9 cellular contexts compared by ENCODE assay signal in genomic region chr2:105235388-105236059, GRCh38. TPM values are rescaled to one million over a fixed set of nuclear protein-coding genes. Genes with fewer than 3 reads are reported as not detected.
DNase-seq lines count a peak whose midpoint lies in the region; ATAC-seq and TF ChIP-seq lines count a peak whose summit lies in the region.
"Had no signal": no experiment of that assay in that cellular context is flagged by ENCODE, and none has a peak within 500 bp of the region (broad histone marks: within the 10 kb centered on the region; RNA-seq: fewer than 3 reads in every experiment).

No MANE protein-coding gene starts in this region.

- no peaks in the 10 kb centered on the region for H3K36me3 ChIP-seq in thoracic aorta

- intact Hi-C loops in activated T-helper 1 cell treated with anti-CD3 and anti-CD28 coated beads, Interleukin-12 subunit alpha, Interleukin-12 subunit beta, Interleukin-2, Interleukin-4 antibody, amounts not matched to agents 30 ng/mL and 10 ng/mL and 1 ng/mL, durations not matched to agents 14 hours and 24 hours and 36 hours (cut with micrococcal nuclease): loop anchor here (1.0 kb wide), 1 partner anchor 121 kb away; no protein-coding TSS in a partner anchor

- H3K27ac ChIP-seq in foreskin keratinocyte (no peak overlapping the region), thoracic aorta (no peak overlapping the region)

- DNase-seq in COR-L47 (lab: John Stamatoyannopoulos, UW): peak; percentile 78
- peak; percentile 72 to 89 for DNase-seq in Kasumi-1 (lab: John Stamatoyannopoulos, UW)
- peak; percentile 82 for DNase-seq in RPMI8226
- peak; percentile 29 for DNase-seq in activated T-helper 1 cell treated with anti-CD3 and anti-CD28 coated beads, Interleukin-12 subunit alpha, Interleukin-12 subunit beta, Interleukin-2, Interleukin-4 antibody, amounts not matched to agents 30 ng/mL and 10 ng/mL and 1 ng/mL, durations not matched to agents 14 hours and 24 hours and 36 hours (ENCODE audit: low spot score)
- peak; percentile 36 to 71 for DNase-seq in foreskin keratinocyte
- peak; percentile 6 for DNase-seq in occipital lobe (lab: John Stamatoyannopoulos, UW)
- no peak for DNase-seq in thoracic aorta (ENCODE audit: low spot score)

- no peaks in the 10 kb centered on the region for H3K9me3 ChIP-seq in thoracic aorta

- TF ChIP-seq CTCF in foreskin keratinocyte (conservative IDR thresholded peaks at IDR 0.05): peak; percentile 77
- TF ChIP-seq CTCF in thoracic aorta (IDR thresholded peaks at IDR 0.05): peak; percentile 44

- H3K36me3 Mint-ChIP-seq in activated T-helper 1 cell treated with anti-CD3 and anti-CD28 coated beads, Interleukin-12 subunit alpha, Interleukin-12 subunit beta, Interleukin-2, Interleukin-4 antibody, amounts not matched to agents 30 ng/mL and 10 ng/mL and 1 ng/mL, durations not matched to agents 14 hours and 24 hours and 36 hours (ENCODE audit: low read depth): no peaks in the 10 kb centered on the region

- no peak overlapping the region for H3K4me3 Mint-ChIP-seq in activated T-helper 1 cell treated with anti-CD3 and anti-CD28 coated beads, Interleukin-12 subunit alpha, Interleukin-12 subunit beta, Interleukin-2, Interleukin-4 antibody, amounts not matched to agents 30 ng/mL and 10 ng/mL and 1 ng/mL, durations not matched to agents 14 hours and 24 hours and 36 hours

- H3K27me3 ChIP-seq in foreskin keratinocyte: peaks cover 8% of the 10 kb centered on the region
- H3K27me3 ChIP-seq in thoracic aorta (replicated peaks; ENCODE audit: insufficient read depth): no peaks in the 10 kb centered on the region

- peaks cover 4% of the 10 kb centered on the region for H3K4me1 ChIP-seq in foreskin keratinocyte
- H3K4me1 ChIP-seq in thoracic aorta (ENCODE audit: control insufficient read depth in 1 of 2, low read depth in 2 of 2): no peaks in the 10 kb centered on the region

- peaks cover 9% of the 10 kb centered on the region for H3K4me1 Mint-ChIP-seq in activated T-helper 1 cell treated with anti-CD3 and anti-CD28 coated beads, Interleukin-12 subunit alpha, Interleukin-12 subunit beta, Interleukin-2, Interleukin-4 antibody, amounts not matched to agents 30 ng/mL and 10 ng/mL and 1 ng/mL, durations not matched to agents 14 hours and 24 hours and 36 hours (ENCODE audit: low read depth)

- no peak overlapping the region for H3K4me3 ChIP-seq in thoracic aorta

- peak; percentile 60 for ATAC-seq in GM21526 (IDR thresholded peaks at IDR 0.05; ENCODE audit: low FRiP score, unreplicated experiment)
- ATAC-seq in foreskin keratinocyte: peak; percentile 86
- no peak for ATAC-seq in thoracic aorta (ENCODE audit: insufficient number of reproducible peaks, low FRiP score, low read depth)

- no peak overlapping the region for H3K27ac Mint-ChIP-seq in activated T-helper 1 cell treated with anti-CD3 and anti-CD28 coated beads, Interleukin-12 subunit alpha, Interleukin-12 subunit beta, Interleukin-2, Interleukin-4 antibody, amounts not matched to agents 30 ng/mL and 10 ng/mL and 1 ng/mL, durations not matched to agents 14 hours and 24 hours and 36 hours

- no peaks in the 10 kb centered on the region for H3K9me3 Mint-ChIP-seq in activated T-helper 1 cell treated with anti-CD3 and anti-CD28 coated beads, Interleukin-12 subunit alpha, Interleukin-12 subunit beta, Interleukin-2, Interleukin-4 antibody, amounts not matched to agents 30 ng/mL and 10 ng/mL and 1 ng/mL, durations not matched to agents 14 hours and 24 hours and 36 hours

- H3K27me3 Mint-ChIP-seq in activated T-helper 1 cell treated with anti-CD3 and anti-CD28 coated beads, Interleukin-12 subunit alpha, Interleukin-12 subunit beta, Interleukin-2, Interleukin-4 antibody, amounts not matched to agents 30 ng/mL and 10 ng/mL and 1 ng/mL, durations not matched to agents 14 hours and 24 hours and 36 hours (ENCODE audit: insufficient read depth): peaks cover 20% of the 10 kb centered on the region

RNA-seq across cellular contexts. Expression of gene GPR45, which starts 6.0 kb away (rescaled TPM):
- not detected in 2 replicates for total RNA-seq in activated T-helper 1 cell treated with anti-CD3 and anti-CD28 coated beads, Interleukin-12 subunit alpha, Interleukin-12 subunit beta, Interleukin-2, Interleukin-4 antibody, amounts not matched to agents 30 ng/mL and 10 ng/mL and 1 ng/mL, durations not matched to agents 14 hours and 24 hours and 36 hours
- total RNA-seq in foreskin keratinocyte (not detected in 2 replicates), occipital lobe (0.78 TPM), thoracic aorta (not detected)
- polyA plus RNA-seq in foreskin keratinocyte: not detected in 2 replicates
- total RNA-seq: T-helper 2 cell treated with Interferon-gamma antibody and Interleukin-4, amounts not matched to agents 100 ng/mL and 5 ng/mL, for 36 hours had no signal
